8 cellular contexts compared by ENCODE assay signal in the genomic region with DNA sequence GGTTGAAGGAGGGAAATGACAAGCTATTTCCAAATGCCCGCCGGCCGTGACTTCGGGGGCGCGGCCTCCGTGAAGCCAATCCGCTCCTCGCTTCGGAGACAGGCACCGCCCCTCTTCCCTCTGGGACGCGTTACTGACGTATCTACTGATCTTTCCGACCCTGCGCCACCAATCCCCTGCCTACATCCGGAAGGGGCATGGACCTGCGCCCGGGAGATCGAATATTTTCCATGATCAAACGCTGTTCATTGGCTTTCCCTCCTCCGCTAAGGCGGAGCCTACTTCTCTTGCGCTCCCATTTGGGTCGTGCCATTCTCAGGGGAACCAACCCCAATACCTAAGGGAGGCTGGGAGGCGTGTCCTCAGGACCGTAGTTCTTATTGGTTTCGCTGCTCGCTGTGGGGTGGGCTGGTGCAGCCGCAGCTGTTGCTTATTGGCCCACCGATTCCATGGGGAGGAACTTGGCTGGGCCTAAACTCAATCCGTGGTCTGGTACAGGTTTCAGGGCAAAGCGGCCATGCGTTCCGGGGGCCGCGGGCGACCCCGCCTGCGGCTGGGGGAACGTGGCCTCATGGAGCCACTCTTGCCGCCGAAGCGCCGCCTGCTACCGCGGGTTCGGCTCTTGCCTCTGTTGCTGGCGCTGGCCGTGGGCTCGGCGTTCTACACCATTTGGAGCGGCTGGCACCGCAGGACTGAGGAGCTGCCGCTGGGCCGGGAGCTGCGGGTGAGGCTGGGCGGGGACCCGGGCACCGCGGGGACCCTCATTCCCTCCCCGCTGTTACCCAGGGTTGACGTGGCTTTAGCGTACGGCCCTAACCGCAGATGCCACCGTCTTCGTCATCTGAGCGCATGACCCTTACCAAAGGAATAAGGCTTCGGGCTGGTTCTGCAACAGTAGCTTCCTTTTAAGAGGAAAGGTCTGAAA. TPM values are rescaled to one million over a fixed set of nuclear protein-coding genes. Genes with fewer than 3 reads are reported as not detected.
DNase-seq lines count a peak whose midpoint lies in the region; ATAC-seq and TF ChIP-seq lines count a peak whose summit lies in the region.

A gene (plus strand): TSS at position 480 of the 925 bp plus-strand sequence. CDS start 38 bp downstream, at position 518.

- H3K4me1 ChIP-seq in ovary (ENCODE audit: insufficient read depth) (peaks cover 3% of the 10 kb centered on the region), tibial artery (peaks cover 0 to 22% (median 16%) of the 10 kb centered on the region in 4 donors)

- WGBS in ovary, 3 donors = 0 to 1% (median 0%) methylated on average over 53 to 70 of the region's 70 CpGs

- no peaks in the 10 kb centered on the region for H3K27me3 ChIP-seq in SU-DHL-6 (ENCODE audit: low read length)
- H3K27me3 ChIP-seq in ovary = no peaks in the 10 kb centered on the region
- no peaks in the 10 kb centered on the region for H3K27me3 ChIP-seq in tibial artery

- H3K9ac ChIP-seq in SU-DHL-6 (ENCODE audit: low read length) = peak within 1 kb of the TSS; percentile 90

- no peaks in the 10 kb centered on the region for H4K20me1 ChIP-seq in SU-DHL-6 (ENCODE audit: low read depth, low read length)

- TF ChIP-seq CTCF in SU-DHL-6 (IDR thresholded peaks at IDR 0.05; ENCODE audit: insufficient read depth, low read length, poor library complexity, severe bottlenecking) (no peak), ovary (IDR thresholded peaks at IDR 0.05) (no peak), tibial artery (IDR thresholded peaks at IDR 0.05) (peak in 1 of 2 experiments; percentile 8)

- peak within 1 kb of the TSS; percentile 75 for H2AFZ ChIP-seq in SU-DHL-6 (ENCODE audit: low read depth, low read length, severe bottlenecking)

- intact Hi-C loops in Right ventricle myocardium inferior (cut with DNase I) = loop anchor here (2.0 kb wide), 2 partner anchors 24 to 74 kb away; no protein-coding TSS in a partner anchor
- intact Hi-C loops in ovary (cut with DNase I) = loop anchor here in 3 of 4 donors (5.0 kb wide), 2 partner anchors 75 to 170 kb away; a partner anchor contains a TSS
- intact Hi-C loops in tibial artery (cut with DNase I; ENCODE audit: low total_unique reads) = no loop called here

- H3K4me2 ChIP-seq in SU-DHL-6 (ENCODE audit: low read depth, low read length, poor library complexity, severe bottlenecking) = peak within 1 kb of the TSS; percentile 85

- peak; percentile 98 for DNase-seq in NCI-H128 (lab: John Stamatoyannopoulos, UW; ENCODE audit: unreplicated experiment)
- peak; percentile 95 for DNase-seq in activated naive CD8-positive, alpha-beta T cell treated with anti-CD3 and anti-CD28 coated beads, Interleukin-2, amount 50 U/mL, for 16 hours (ENCODE audit: low read depth, low spot score)
- DNase-seq in Right ventricle myocardium inferior (ENCODE audit: missing footprints) = peak; percentile 97
- peak; percentile 90 to 95 (median 93) for DNase-seq in ovary
- DNase-seq in tibial artery = peak; percentile 98 to 99

- peak within 1 kb of the TSS; percentile 97 for H3K4me3 ChIP-seq in SU-DHL-6 (ENCODE audit: insufficient read depth, low read length, poor library complexity, severe bottlenecking)
- peak within 1 kb of the TSS; percentile 57 for H3K4me3 ChIP-seq in ovary
- peak within 1 kb of the TSS; percentile 82 to 85 for H3K4me3 ChIP-seq in tibial artery

- H3K36me3 ChIP-seq in SU-DHL-6 (ENCODE audit: low read length) = no peaks in the 10 kb centered on the region
- H3K36me3 ChIP-seq in ovary = no peaks in the 10 kb centered on the region
- H3K36me3 ChIP-seq in tibial artery = peaks cover 11 to 29% (median 20%) of the 10 kb centered on the region in 3 donors

- TF ChIP-seq POLR2A in GM10847 (IDR thresholded peaks at IDR 0.05; ENCODE audit: extremely low read depth, insufficient read length) (peak; percentile 89), ovary (IDR thresholded peaks at IDR 0.05) (no peak)

- no peaks in the 10 kb centered on the region for H3K9me2 ChIP-seq in SU-DHL-6 (replicated peaks; ENCODE audit: insufficient read depth, low read length)

- H3K79me2 ChIP-seq in SU-DHL-6 (ENCODE audit: insufficient read depth, low read length) = peaks cover 30% of the 10 kb centered on the region

- H3F3A ChIP-seq in SU-DHL-6 (ENCODE audit: insufficient read depth) = no peaks in the 10 kb centered on the region

- peak; percentile 87 for ATAC-seq in HG02678 (IDR thresholded peaks at IDR 0.05; ENCODE audit: unreplicated experiment)
- peak; percentile 95 for ATAC-seq in Right ventricle myocardium inferior

- H3K9me3 ChIP-seq in SU-DHL-6 (ENCODE audit: insufficient read depth, low read length) (no peaks in the 10 kb centered on the region), ovary (no peaks in the 10 kb centered on the region), tibial artery (no peaks in the 10 kb centered on the region)

- TF ChIP-seq EP300 in ovary (IDR thresholded peaks at IDR 0.05) = no peak

- H3K27ac ChIP-seq in SU-DHL-6 (ENCODE audit: low read depth, low read length) (peak within 1 kb of the TSS; percentile 80), ovary (peak within 1 kb of the TSS; percentile 7 to 88), tibial artery (peak within 1 kb of the TSS; percentile 80 to 96)

RNA-seq across cellular contexts. Expression of the gene that starts here (rescaled TPM):
- total RNA-seq in Right ventricle myocardium inferior (1.5 TPM), ovary (10 to 100 TPM in 1 of 7 donors, 1 to 10 TPM in 6; 4.2 to 15.3 (median 7.3) TPM)
- polyA plus RNA-seq in ovary = 1 to 10 TPM; 3.2 to 6.8 TPM

Comparison
In these comparisons a context has a peak if more than half of its experiments do, and no peak if none do; other contexts are left out.
1. Peak in every context shown above with its lines: DNase-seq, ATAC-seq, H3K4me3 ChIP-seq and H3K27ac ChIP-seq.